In the genomic region with DNA sequence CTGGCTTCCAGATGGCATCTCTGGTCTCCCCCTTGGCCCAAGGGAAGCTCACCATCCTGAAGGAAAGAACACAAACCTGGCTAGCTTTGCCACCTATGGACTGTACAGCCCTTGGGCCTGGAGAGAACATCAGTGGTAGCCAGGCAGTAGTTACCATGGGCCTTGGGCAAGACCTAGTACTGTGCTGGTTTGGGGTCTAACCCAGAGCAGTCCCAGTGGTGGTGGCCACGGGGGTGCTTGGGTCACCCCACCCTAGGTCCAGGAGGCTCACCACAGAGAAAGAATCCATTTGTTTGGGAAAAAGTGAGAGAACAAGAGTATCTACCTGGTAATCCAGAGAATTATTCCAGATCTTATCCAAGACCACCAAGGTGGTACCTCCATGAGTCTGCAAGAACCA, we compare ENCODE assay signal across 25 cellular contexts.
"Had no signal": no experiment of that assay in that cellular context is flagged by ENCODE, and none has a peak within 500 bp of the region (broad histone marks: within the 10 kb centered on the region; RNA-seq: fewer than 3 reads in every experiment).

No MANE protein-coding gene starts in this region.

- H3K27me3 Mint-ChIP-seq: stimulated activated memory B cell treated with anti-CD40 and anti-IgM and Interleukin-4, amounts not matched to agents 10 μg/mL and 1 μg/mL and 100 μg/mL, for 72 hours; stimulated activated naive B cell treated with anti-CD40 and anti-IgM and Interleukin-4, amounts not matched to agents 10 μg/mL and 1 μg/mL and 100 μg/mL, for 72 hours; stimulated activated naive CD8-positive, alpha-beta T cell treated with anti-CD3 and anti-CD28 coated beads, Interleukin-15, amount 100 ng/mL, for 72 hours; stimulated activated naive CD8-positive, alpha-beta T cell treated with anti-CD3 and anti-CD28 coated beads, Interleukin-15, Interleukin-2, amounts not matched to agents 100 ng/mL and 50 ng/mL, for 24 hours; type B pancreatic cell had no signal

- H3K4me1 Mint-ChIP-seq: stimulated activated effector memory CD8-positive, alpha-beta T cell treated with anti-CD3 and anti-CD28 coated beads, Interleukin-12 subunit alpha, Interleukin-12 subunit beta, amount 100 ng/mL, for 72 hours; stimulated activated memory B cell treated with anti-CD40 and anti-IgM and Interleukin-4, amounts not matched to agents 10 μg/mL and 1 μg/mL and 100 μg/mL, for 72 hours; stimulated activated naive B cell treated with anti-CD40 and anti-IgM and Interleukin-4, amounts not matched to agents 10 μg/mL and 1 μg/mL and 100 μg/mL, for 72 hours; stimulated activated naive CD8-positive, alpha-beta T cell treated with anti-CD3 and anti-CD28 coated beads, Interleukin-15, amount 100 ng/mL, for 72 hours had no signal

- H3K27ac Mint-ChIP-seq: stimulated activated effector memory CD8-positive, alpha-beta T cell treated with anti-CD3 and anti-CD28 coated beads, Interleukin-12 subunit alpha, Interleukin-12 subunit beta, amount 100 ng/mL, for 72 hours; stimulated activated naive B cell treated with anti-CD40 and anti-IgM and Interleukin-4, amounts not matched to agents 10 μg/mL and 1 μg/mL and 100 μg/mL, for 72 hours; stimulated activated naive CD8-positive, alpha-beta T cell treated with anti-CD3 and anti-CD28 coated beads, Interleukin-15, amount 100 ng/mL, for 72 hours; stimulated activated naive CD8-positive, alpha-beta T cell treated with anti-CD3 and anti-CD28 coated beads, Interleukin-15, Interleukin-2, amounts not matched to agents 100 ng/mL and 50 ng/mL, for 24 hours; type B pancreatic cell had no signal

- DNase-seq: stimulated activated CD4-positive, alpha-beta T cell treated with anti-CD3 and anti-CD28 coated beads, Interleukin-2, amount 100 ng/mL, for 48 hours; stimulated activated CD4-positive, alpha-beta T cell treated with anti-CD3 and anti-CD28 coated beads, Interleukin-4, amount 100 ng/mL, for 1 hour; stimulated activated CD4-positive, alpha-beta T cell treated with anti-CD3 and anti-CD28 coated beads, Interleukin-4, amount 100 ng/mL, for 24 hours; stimulated activated CD4-positive, alpha-beta T cell treated with anti-CD3 and anti-CD28 coated beads, Interleukin-4, amount 100 ng/mL, for 4 hours; stimulated activated CD8-positive, alpha-beta memory T cell treated with anti-CD3 and anti-CD28 coated beads, Interleukin-4, amount 100 ng/mL, for 48 hours; stimulated activated naive B cell treated with anti-CD40 and anti-IgM and Interleukin-4, amounts not matched to agents 10 μg/mL and 1 μg/mL and 100 μg/mL, for 72 hours; stimulated activated naive CD4-positive, alpha-beta T cell; stimulated activated naive CD4-positive, alpha-beta T cell treated with Interleukin-2 at 50 U/mL for 16 hours; stimulated activated naive CD8-positive, alpha-beta T cell treated with anti-CD3 and anti-CD28 coated beads, Interleukin-15, amount 100 ng/mL, for 72 hours; stimulated activated naive CD8-positive, alpha-beta T cell treated with anti-CD3 and anti-CD28 coated beads, Interleukin-15, Interleukin-2, amounts not matched to agents 100 U/mL and 50 U/mL, for 24 hours; stomach; substantia nigra; testis; thyroid gland; tibial artery; transverse colon; trophoblast cell; upper lobe of left lung; upper lobe of right lung; uterus had no signal

- H3K36me3 Mint-ChIP-seq: stimulated activated effector memory CD8-positive, alpha-beta T cell treated with anti-CD3 and anti-CD28 coated beads, Interleukin-12 subunit alpha, Interleukin-12 subunit beta, amount 100 ng/mL, for 72 hours; stimulated activated memory B cell treated with anti-CD40 and anti-IgM and Interleukin-4, amounts not matched to agents 10 μg/mL and 1 μg/mL and 100 μg/mL, for 72 hours; stimulated activated naive B cell treated with anti-CD40 and anti-IgM and Interleukin-4, amounts not matched to agents 10 μg/mL and 1 μg/mL and 100 μg/mL, for 72 hours; type B pancreatic cell had no signal

- FAIRE-seq: urothelium cell line had no signal

- H3K9me3 Mint-ChIP-seq: stimulated activated effector memory CD8-positive, alpha-beta T cell treated with anti-CD3 and anti-CD28 coated beads, Interleukin-12 subunit alpha, Interleukin-12 subunit beta, amount 100 ng/mL, for 72 hours; stimulated activated memory B cell treated with anti-CD40 and anti-IgM and Interleukin-4, amounts not matched to agents 10 μg/mL and 1 μg/mL and 100 μg/mL, for 72 hours; type B pancreatic cell had no signal

- ATAC-seq: stimulated activated effector memory CD8-positive, alpha-beta T cell treated with anti-CD3 and anti-CD28 coated beads, Interleukin-12 subunit alpha, Interleukin-12 subunit beta, amount 100 ng/mL, for 72 hours; stimulated activated memory B cell treated with anti-CD40 and anti-IgM and Interleukin-4, amounts not matched to agents 10 μg/mL and 1 μg/mL and 100 μg/mL, for 72 hours; stimulated activated naive B cell treated with anti-CD40 and anti-IgM and Interleukin-4, amounts not matched to agents 10 μg/mL and 1 μg/mL and 100 μg/mL, for 72 hours; stimulated activated naive CD8-positive, alpha-beta T cell treated with anti-CD3 and anti-CD28 coated beads, Interleukin-15, amount 100 ng/mL, for 72 hours; stimulated activated naive CD8-positive, alpha-beta T cell treated with anti-CD3 and anti-CD28 coated beads, Interleukin-15, Interleukin-2, amounts not matched to agents 100 U/mL and 50 U/mL, for 24 hours; upper lobe of right lung had no signal

- H3K4me3 Mint-ChIP-seq: stimulated activated effector memory CD8-positive, alpha-beta T cell treated with anti-CD3 and anti-CD28 coated beads, Interleukin-12 subunit alpha, Interleukin-12 subunit beta, amount 100 ng/mL, for 72 hours; stimulated activated memory B cell treated with anti-CD40 and anti-IgM and Interleukin-4, amounts not matched to agents 10 μg/mL and 1 μg/mL and 100 μg/mL, for 72 hours; stimulated activated naive B cell treated with anti-CD40 and anti-IgM and Interleukin-4, amounts not matched to agents 10 μg/mL and 1 μg/mL and 100 μg/mL, for 72 hours; stimulated activated naive CD8-positive, alpha-beta T cell treated with anti-CD3 and anti-CD28 coated beads, Interleukin-15, amount 100 ng/mL, for 72 hours; stimulated activated naive CD8-positive, alpha-beta T cell treated with anti-CD3 and anti-CD28 coated beads, Interleukin-15, Interleukin-2, amounts not matched to agents 100 ng/mL and 50 ng/mL, for 24 hours; type B pancreatic cell had no signal
